Comparison of ENCODE assay signal across 28 cellular contexts in genomic region chr12:9107542-9107873, GRCh38.
"Had no signal": no experiment of that assay in that cellular context is flagged by ENCODE, and none has a peak within 500 bp of the region (broad histone marks: within the 10 kb centered on the region; RNA-seq: fewer than 3 reads in every experiment).

No MANE protein-coding gene starts in this region.

- H3K27me3 ChIP-seq: neural progenitor cell, ovary, spleen, suprapubic skin, testis, tibial artery, transverse colon, upper lobe of right lung, uterus had no signal

- DNase-seq: naive thymus-derived CD4-positive, alpha-beta T cell; natural killer cell; occipital lobe; ovary; posterior cingulate gyrus; psoas muscle; spleen; stimulated activated CD4-positive, alpha-beta T cell treated with anti-CD3 and anti-CD28 coated beads, Interleukin-12 subunit alpha, Interleukin-12 subunit beta, amount 100 ng/mL, for 4 hours; stimulated activated CD4-positive, alpha-beta T cell treated with anti-CD3 and anti-CD28 coated beads, Interleukin-1b, Interleukin-23, amount 100 ng/mL, for 48 hours; stimulated activated CD4-positive, alpha-beta T cell treated with anti-CD3 and anti-CD28 coated beads, Interleukin-4, amount 100 ng/mL, for 1 hour; stimulated activated CD4-positive, alpha-beta T cell treated with anti-CD3 and anti-CD28 coated beads, Interleukin-4, amount 100 ng/mL, for 4 hours; stimulated activated CD8-positive, alpha-beta memory T cell treated with anti-CD3 and anti-CD28 coated beads, Interleukin-4, amount 100 ng/mL, for 48 hours; stimulated activated naive CD4-positive, alpha-beta T cell; stimulated activated naive CD8-positive, alpha-beta T cell treated with anti-CD3 and anti-CD28 coated beads, Interleukin-15, amount 100 ng/mL, for 72 hours; stimulated activated naive CD8-positive, alpha-beta T cell treated with anti-CD3 and anti-CD28 coated beads, Interleukin-15, Interleukin-2, amounts not matched to agents 100 U/mL and 50 U/mL, for 24 hours; substantia nigra; testis; tibial artery; transverse colon; upper lobe of right lung; uterus had no signal

- H3K36me3 ChIP-seq: neural progenitor cell, ovary, suprapubic skin, uterus had no signal

- H3K79me2 ChIP-seq: parathyroid adenoma had no signal

- H3K27ac ChIP-seq: neural progenitor cell, ovary, parathyroid adenoma, psoas muscle, skin epidermis, spleen, suprapubic skin, testis, tibial artery, transverse colon, upper lobe of right lung had no signal

- H3K9ac ChIP-seq: neural progenitor cell, parathyroid adenoma had no signal

- H3K4me1 ChIP-seq: neural progenitor cell, parathyroid adenoma, psoas muscle, suprapubic skin, testis, transverse colon, upper lobe of right lung, uterus had no signal

- H3K9me3 ChIP-seq: ovary, psoas muscle, spleen, suprapubic skin, testis, tibial artery, transverse colon, upper lobe of right lung, uterus had no signal

- ATAC-seq: naive thymus-derived CD4-positive, alpha-beta T cell; natural killer cell; psoas muscle; sciatic nerve; stimulated activated memory B cell treated with anti-CD40 and anti-IgM and Interleukin-4, amounts not matched to agents 10 μg/mL and 1 μg/mL and 100 μg/mL, for 72 hours; stimulated activated naive CD8-positive, alpha-beta T cell treated with anti-CD3 and anti-CD28 coated beads, Interleukin-15, amount 100 ng/mL, for 72 hours; stimulated activated naive CD8-positive, alpha-beta T cell treated with anti-CD3 and anti-CD28 coated beads, Interleukin-15, Interleukin-2, amounts not matched to agents 100 U/mL and 50 U/mL, for 24 hours; upper lobe of right lung had no signal

- H2AFZ ChIP-seq: neural progenitor cell, parathyroid adenoma had no signal

- H3K4me3 ChIP-seq: neural progenitor cell, ovary, psoas muscle, skin epidermis, smooth muscle cell, spleen, suprapubic skin, testis, tibial artery, transverse colon, upper lobe of right lung, uterus had no signal

- H3K4me2 ChIP-seq: neural progenitor cell, smooth muscle cell had no signal
